In the genomic region with DNA sequence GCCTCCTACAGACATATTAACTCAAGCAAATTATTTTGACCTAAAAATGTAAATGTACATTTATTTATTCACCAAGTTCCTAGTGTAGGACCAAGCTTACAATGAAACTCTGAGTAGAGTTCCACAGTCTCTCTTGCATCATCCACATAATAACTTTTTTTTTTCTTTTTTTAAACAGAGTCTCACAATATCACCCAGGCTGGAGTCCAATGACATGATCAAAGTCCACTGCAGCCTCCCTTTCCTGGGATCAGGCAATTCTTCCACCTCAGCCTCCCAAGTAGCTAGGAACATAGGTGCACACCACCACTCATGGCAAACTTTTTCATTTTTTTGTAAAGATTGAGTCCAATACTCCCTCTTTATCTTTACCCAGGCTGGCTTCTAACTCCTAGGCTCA, we compare ENCODE assay signal across 28 cellular contexts. TPM values are rescaled to one million over a fixed set of nuclear protein-coding genes. Genes with fewer than 3 reads are reported as not detected.
"Had no signal": no experiment of that assay in that cellular context is flagged by ENCODE, and none has a peak within 500 bp of the region (broad histone marks: within the 10 kb centered on the region; RNA-seq: fewer than 3 reads in every experiment).

No MANE protein-coding gene starts in this region.

- ATAC-seq: esophagus mucosa; heart right ventricle; left colon; naive thymus-derived CD8-positive, alpha-beta T cell; psoas muscle; right cardiac atrium; stimulated activated effector memory CD8-positive, alpha-beta T cell treated with anti-CD3 and anti-CD28 coated beads, Interleukin-12 subunit alpha, Interleukin-12 subunit beta, amount 100 ng/mL, for 72 hours had no signal

- H3K27ac Mint-ChIP-seq: endodermal cell; nephron progenitor cell; stimulated activated effector memory CD8-positive, alpha-beta T cell treated with anti-CD3 and anti-CD28 coated beads, Interleukin-12 subunit alpha, Interleukin-12 subunit beta, amount 100 ng/mL, for 72 hours; type B pancreatic cell had no signal

- DNase-seq: effector CD8-positive, alpha-beta T cell; endodermal cell; foreskin melanocyte; glutamatergic neuron; heart right ventricle; hippocampal formation; left colon; left ventricle myocardium inferior; naive thymus-derived CD8-positive, alpha-beta T cell; nephron progenitor cell; nucleus accumbens; posterior cingulate gyrus; psoas muscle; right cardiac atrium; stimulated activated CD4-positive, alpha-beta T cell treated with anti-CD3 and anti-CD28 coated beads, Interleukin-1b, Interleukin-23, amount 100 ng/mL, for 48 hours; stimulated activated CD4-positive, alpha-beta T cell treated with anti-CD3 and anti-CD28 coated beads, Interleukin-4, amount 100 ng/mL, for 24 hours; stimulated activated naive CD4-positive, alpha-beta T cell treated with Interleukin-2 at 50 U/mL for 16 hours; stomach; testis; tibial artery had no signal

- H3K4me3 Mint-ChIP-seq: endodermal cell; naive thymus-derived CD8-positive, alpha-beta T cell; nephron progenitor cell; stimulated activated effector memory CD8-positive, alpha-beta T cell treated with anti-CD3 and anti-CD28 coated beads, Interleukin-12 subunit alpha, Interleukin-12 subunit beta, amount 100 ng/mL, for 72 hours; type B pancreatic cell had no signal

- FAIRE-seq: colon, islet of Langerhans had no signal

- H3K36me3 ChIP-seq: heart right ventricle, left ventricle myocardium inferior, tibial artery had no signal

- H3K4me3 ChIP-seq: heart right ventricle, left ventricle myocardium inferior, lung, psoas muscle, skin epidermis, stomach, testis, tibial artery had no signal

- H3K4me1 Mint-ChIP-seq: naive thymus-derived CD8-positive, alpha-beta T cell; stimulated activated effector memory CD8-positive, alpha-beta T cell treated with anti-CD3 and anti-CD28 coated beads, Interleukin-12 subunit alpha, Interleukin-12 subunit beta, amount 100 ng/mL, for 72 hours had no signal

- H3K9me3 Mint-ChIP-seq: endodermal cell; naive thymus-derived CD8-positive, alpha-beta T cell; nephron progenitor cell; stimulated activated effector memory CD8-positive, alpha-beta T cell treated with anti-CD3 and anti-CD28 coated beads, Interleukin-12 subunit alpha, Interleukin-12 subunit beta, amount 100 ng/mL, for 72 hours; type B pancreatic cell had no signal

- H3K36me3 Mint-ChIP-seq: type B pancreatic cell had no signal

- H3K27me3 ChIP-seq: heart right ventricle, stomach, testis, tibial artery had no signal

- H3K4me1 ChIP-seq: heart right ventricle, left ventricle myocardium inferior, psoas muscle, stomach, testis had no signal

- H3K9me3 ChIP-seq: heart right ventricle, left ventricle myocardium inferior, psoas muscle, stomach, testis, tibial artery had no signal

- H3K27ac ChIP-seq: epithelial cell of prostate, heart right ventricle, left ventricle myocardium inferior, psoas muscle, skin epidermis, stomach, testis, tibial artery had no signal

RNA-seq across cellular contexts. Expression of a gene that starts 28.0 kb away (rescaled TPM):
- total RNA-seq: naive thymus-derived CD8-positive, alpha-beta T cell had no signal
